Comparison of ENCODE assay signal across 25 cellular contexts in genomic region chr7:108078156-108078781, GRCh38. TPM values are rescaled to one million over a fixed set of nuclear protein-coding genes. Genes with fewer than 3 reads are reported as not detected.
DNase-seq lines count a peak whose midpoint lies in the region; ATAC-seq, FAIRE-seq and TF ChIP-seq lines count a peak whose summit lies in the region.
"Had no signal": no experiment of that assay in that cellular context is flagged by ENCODE, and none has a peak within 500 bp of the region (broad histone marks: within the 10 kb centered on the region; RNA-seq: fewer than 3 reads in every experiment).

No MANE protein-coding gene starts in this region.

- H3K36me3 ChIP-seq in left ventricle myocardium inferior, result no peaks in the 10 kb centered on the region
- no peaks in the 10 kb centered on the region for H3K36me3 ChIP-seq in bronchial epithelial cell (ENCODE audit: control insufficient read depth, insufficient read depth, low read length)
- H3K36me3 ChIP-seq in mucosa of descending colon (ENCODE audit: low read depth), result no peaks in the 10 kb centered on the region
- H3K36me3 ChIP-seq: ovary, right atrium auricular region had no signal

- H3K4me1 ChIP-seq in left ventricle myocardium inferior (peaks cover 14% of the 10 kb centered on the region), mucosa of descending colon (ENCODE audit: low read depth) (peaks cover 10% of the 10 kb centered on the region)
- H3K4me1 ChIP-seq: right atrium auricular region had no signal

- H3K9me3 ChIP-seq in left ventricle myocardium inferior (replicated peaks) (peaks cover 8% of the 10 kb centered on the region), mucosa of descending colon (no peaks in the 10 kb centered on the region)
- H3K9me3 ChIP-seq: ovary had no signal

- no peaks in the 10 kb centered on the region for H3K27me3 ChIP-seq in left ventricle myocardium inferior (ENCODE audit: low read depth)
- no peaks in the 10 kb centered on the region for H3K27me3 ChIP-seq in bronchial epithelial cell (ENCODE audit: control insufficient read depth, insufficient read depth, low read length)
- H3K27me3 ChIP-seq: ovary, right atrium auricular region had no signal

- DNase-seq in left ventricle myocardium inferior (no peak), cardiac septum (ENCODE audit: low spot score) (no peak), bronchial epithelial cell (ENCODE audit: low read depth) (peak; percentile 65), iris pigment epithelial cell (ENCODE audit: low read depth) (peak; percentile 43), mucosa of descending colon (no peak), ecto neural progenitor cell (ENCODE audit: low spot score) (no peak), GDM1 (lab: John Stamatoyannopoulos, UW) (no peak)
- DNase-seq: activated CD4-positive, alpha-beta T cell treated with anti-CD3 and anti-CD28 coated beads, Interleukin-2, amount 10 ng/mL, durations not matched to agents 24 days and 14 days; activated naive CD8-positive, alpha-beta T cell treated with anti-CD3 and anti-CD28 coated beads, Interleukin-2, amount 50 U/mL, for 24 hours; activated T-cell treated with anti-CD3 and anti-CD28 coated beads, Interleukin-2, amount 50 U/mL, for 4 hours; DMS53; effector memory CD4-positive, alpha-beta T cell; islet precursor cell; NCI-H146; NCI-H510A; nephron progenitor cell; ovary; stimulated activated CD4-positive, alpha-beta T cell treated with anti-CD3 and anti-CD28 coated beads, Interleukin-2, amount 100 ng/mL, for 48 hours had no signal

- FAIRE-seq in bronchial epithelial cell (lab: Jason Lieb, UNC), result no peak
- FAIRE-seq: A549, colon, HepG2 had no signal

- no peak for TF ChIP-seq CTCF in left ventricle myocardium inferior (IDR thresholded peaks at IDR 0.05; ENCODE audit: borderline replicate concordance)
- no peak for TF ChIP-seq CTCF in bronchial epithelial cell (IDR thresholded peaks at IDR 0.05; ENCODE audit: insufficient read depth, low read length, severe bottlenecking)
- no peak for TF ChIP-seq CTCF in mucosa of descending colon (IDR thresholded peaks at IDR 0.05)

- H3K4me3 ChIP-seq in left ventricle myocardium inferior (no peak overlapping the region), bronchial epithelial cell (ENCODE audit: low read depth, low read length) (no peak overlapping the region), mucosa of descending colon (no peak overlapping the region)
- H3K4me3 ChIP-seq: A549, ovary, right atrium auricular region had no signal

- ATAC-seq in mucosa of descending colon (no peak), GM21390 (IDR thresholded peaks at IDR 0.05; ENCODE audit: unreplicated experiment) (no peak)
- ATAC-seq: A549; activated naive CD8-positive, alpha-beta T cell treated with anti-CD3 and anti-CD28 coated beads, Interleukin-2, amount 50 U/mL, for 24 hours; activated T-cell treated with anti-CD3 and anti-CD28 coated beads, Interleukin-2, amount 50 U/mL, for 4 hours; HepG2 had no signal

- intact Hi-C loops in left ventricle myocardium inferior (cut with micrococcal nuclease), result no loop called here
- intact Hi-C loops in cardiac septum (cut with DNase I), result no loop called here
- intact Hi-C loops in mucosa of descending colon (cut with DNase I, micrococcal nuclease), result no loop called here

- H3K27ac ChIP-seq in left ventricle myocardium inferior (replicated peaks), result peak overlapping the region; percentile 16
- H3K27ac ChIP-seq: ovary, right atrium auricular region had no signal

RNA-seq across cellular contexts. Expression of gene LAMB4, which starts 51.9 kb away (rescaled TPM):
- total RNA-seq in left ventricle myocardium inferior, result 0.33 TPM
- total RNA-seq in cardiac septum, result 0.05 TPM
- under 0.01 and 0.13 TPM in 2 replicates for total RNA-seq in bronchial epithelial cell
- under 1 TPM in 1 of 3 donors, not detected in 2; 0.22 TPM for total RNA-seq in mucosa of descending colon
- total RNA-seq: activated CD4-positive, alpha-beta T cell treated with anti-CD3 and anti-CD28 coated beads, Interleukin-2, amount 10 ng/mL, durations not matched to agents 24 days and 14 days; activated T-cell treated with anti-CD3 and anti-CD28 coated beads, Interleukin-2, amount 50 U/mL, for 4 hours; HepG2; ovary; right atrium auricular region; subcutaneous adipose tissue; T-helper 2 cell treated with Interferon-gamma antibody and Interleukin-4, amounts not matched to agents 100 ng/mL and 5 ng/mL, for 36 hours had no signal

Comparison
In these comparisons a context has a peak if more than half of its experiments do, and no peak if none do; other contexts are left out.
1. DNase-seq: peak in bronchial epithelial cell (single experiment) and iris pigment epithelial cell (single experiment); none in left ventricle myocardium inferior (single experiment), cardiac septum (single experiment), mucosa of descending colon (0 of 3), ecto neural progenitor cell (single experiment) and GDM1 (single experiment).